ENCODE assay signal across 8 cellular contexts in the genomic region with DNA sequence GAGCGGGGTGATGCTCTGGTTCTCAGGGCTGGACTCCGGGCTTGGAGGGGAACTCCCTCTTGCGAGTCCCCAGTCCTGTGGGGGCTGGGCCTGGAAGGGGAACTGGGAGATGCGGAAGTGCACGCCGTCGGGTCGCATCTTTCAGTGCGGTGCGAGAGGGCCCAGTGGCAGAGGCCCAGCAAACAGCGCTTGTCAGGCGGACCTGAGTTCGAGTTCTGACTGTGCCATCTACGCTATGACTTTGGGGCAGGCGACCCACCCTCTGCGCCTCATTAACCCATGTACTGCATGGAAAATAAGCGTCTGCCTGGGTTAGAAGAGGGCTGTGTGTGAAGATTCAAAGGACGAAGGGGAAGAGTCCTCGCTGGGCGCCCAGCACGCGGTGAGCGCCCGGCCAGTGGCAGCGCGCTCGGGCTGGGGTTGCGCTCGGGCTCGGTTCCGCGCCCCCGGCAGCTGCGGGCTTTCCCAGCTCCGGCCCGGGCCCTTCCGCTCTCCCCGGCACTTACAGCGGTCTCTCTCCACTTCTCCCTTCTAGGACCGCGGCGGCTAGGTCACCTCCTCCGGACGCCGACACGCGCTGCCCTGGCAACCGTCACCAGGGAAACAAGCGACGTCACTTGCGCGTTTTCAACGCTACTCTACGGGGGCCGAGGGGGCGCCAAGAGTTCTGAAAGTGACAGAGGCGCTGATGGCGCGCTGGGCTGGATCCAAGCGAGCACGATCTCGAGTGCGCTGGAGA. TPM values are rescaled to one million over a fixed set of nuclear protein-coding genes. Genes with fewer than 3 reads are reported as not detected.
A peak's percentile ranks its signal among the peaks of the same experiment; 100 is the strongest.
DNase-seq lines count a peak whose midpoint lies in the region; ATAC-seq and TF ChIP-seq lines count a peak whose summit lies in the region.

A gene with protein sequence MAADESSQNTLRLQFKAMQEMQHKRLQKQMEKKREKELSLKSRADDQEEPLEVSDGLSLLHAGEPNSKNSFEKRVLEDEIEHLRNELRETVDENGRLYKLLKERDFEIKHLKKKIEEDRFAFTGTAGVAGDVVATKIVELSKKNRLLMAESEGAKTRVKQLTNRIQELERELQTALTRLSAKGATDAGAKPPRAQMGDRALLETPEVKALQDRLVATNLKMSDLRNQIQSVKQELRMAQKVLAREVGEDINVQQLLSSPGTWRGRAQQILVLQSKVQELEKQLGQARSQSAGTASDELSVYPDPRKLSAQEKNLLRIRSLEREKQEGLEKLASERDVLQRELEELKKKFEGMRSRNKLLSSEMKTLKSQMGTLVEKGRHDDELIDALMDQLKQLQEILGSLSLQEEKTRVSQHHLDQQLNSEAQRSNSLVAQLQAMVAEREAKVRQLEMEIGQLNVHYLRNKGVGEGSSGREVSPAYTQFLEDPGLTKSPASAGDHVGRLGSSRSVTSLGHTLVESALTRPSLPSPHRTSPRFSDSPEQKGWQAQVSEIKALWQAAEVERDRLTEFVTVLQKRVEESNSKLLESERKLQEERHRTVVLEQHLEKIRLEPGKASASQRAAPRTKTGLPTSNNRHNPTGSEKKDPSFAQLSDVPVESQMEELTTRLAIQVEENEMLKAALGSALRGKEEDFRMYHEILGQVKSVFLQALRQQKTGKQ (minus strand): TSS at position 584 of the 739 bp plus-strand sequence. CDS start 14,908 bp downstream, outside the sequence.

- H3K27ac ChIP-seq in CD8-positive, alpha-beta T cell (ENCODE audit: low read depth, low read length) = peak within 1 kb of the TSS; percentile 38
- H3K27ac ChIP-seq in OCI-LY1 (ENCODE audit: low read depth, low read length, poor library complexity, severe bottlenecking) (no peak within 1 kb of the TSS), esophagus muscularis mucosa (replicated peaks in 1 of 4) (peak within 1 kb of the TSS; percentile 74 to 84 (median 79))

- POLR2A ChIA-PET in CD8-positive, alpha-beta T cell (lab: Charles Lee) = no interaction called here

- no peaks in the 10 kb centered on the region for H3K9me2 ChIP-seq in OCI-LY1 (ENCODE audit: low read depth, low read length)

- H3K27me3 ChIP-seq in CD8-positive, alpha-beta T cell (ENCODE audit: insufficient read depth, low read length) = no peaks in the 10 kb centered on the region
- H3K27me3 ChIP-seq in OCI-LY1 (ENCODE audit: insufficient read depth, low read length) (no peaks in the 10 kb centered on the region), esophagus muscularis mucosa (no peaks in the 10 kb centered on the region), mucosa of stomach (ENCODE audit: control insufficient read depth, insufficient read depth, low read length) (no peaks in the 10 kb centered on the region)

- H3K27ac Mint-ChIP-seq in CD8-positive, alpha-beta T cell = peak within 1 kb of the TSS; percentile 80

- no peaks in the 10 kb centered on the region for H3K9me3 ChIP-seq in CD8-positive, alpha-beta T cell (ENCODE audit: low read length)
- H3K9me3 ChIP-seq in OCI-LY1 (ENCODE audit: low read length) (no peaks in the 10 kb centered on the region), esophagus muscularis mucosa (no peaks in the 10 kb centered on the region), mucosa of stomach (ENCODE audit: control insufficient read depth, low read length) (no peaks in the 10 kb centered on the region)

- H3K27me3 Mint-ChIP-seq in CD8-positive, alpha-beta T cell (ENCODE audit: low read depth) = no peaks in the 10 kb centered on the region

- peaks cover 4% of the 10 kb centered on the region for H3K36me3 Mint-ChIP-seq in CD8-positive, alpha-beta T cell

- TF ChIP-seq EP300 in esophagus muscularis mucosa (IDR thresholded peaks at IDR 0.05) = no peak

- H3K9ac ChIP-seq in OCI-LY1 (ENCODE audit: low read length) (peak within 1 kb of the TSS; percentile 67), mucosa of stomach (ENCODE audit: low read length) (peak within 1 kb of the TSS; percentile 47)

- H3K4me1 Mint-ChIP-seq in CD8-positive, alpha-beta T cell (ENCODE audit: low read depth) = peaks cover 12% of the 10 kb centered on the region

- H4K20me1 ChIP-seq in OCI-LY1 (ENCODE audit: insufficient read depth, low read length) = no peaks in the 10 kb centered on the region

- H3K36me3 ChIP-seq in CD8-positive, alpha-beta T cell (ENCODE audit: insufficient read depth, low read length) = no peaks in the 10 kb centered on the region
- H3K36me3 ChIP-seq in OCI-LY1 (ENCODE audit: insufficient read depth, low read length) = peaks cover 4% of the 10 kb centered on the region; the same call in 1 of the 2 replicates
- H3K36me3 ChIP-seq in esophagus muscularis mucosa = no peaks in the 10 kb centered on the region
- H3K36me3 ChIP-seq in mucosa of stomach (ENCODE audit: control insufficient read depth, insufficient read depth, low read length) = no peaks in the 10 kb centered on the region

- no peak for TF ChIP-seq POLR2A in esophagus muscularis mucosa (IDR thresholded peaks at IDR 0.05; ENCODE audit: low read depth)

- CTCF ChIA-PET in CD8-positive, alpha-beta T cell (lab: Charles Lee) = no interaction called here

- WGBS in esophagus muscularis mucosa = 9% methylated on average over 32 of the region's 63 CpGs

- no peaks in the 10 kb centered on the region for H3K79me2 ChIP-seq in OCI-LY1 (ENCODE audit: insufficient read depth, low read length)

- 0 out of 2 replicates have a peak within 1 kb of the TSS, but pooled peaks have one; percentile 78 for H2AFZ ChIP-seq in OCI-LY1 (ENCODE audit: low read length)

- no peaks in the 10 kb centered on the region for H3F3A ChIP-seq in OCI-LY1 (ENCODE audit: insufficient read depth, low read length)

- no peaks in the 10 kb centered on the region for H3K9me3 Mint-ChIP-seq in CD8-positive, alpha-beta T cell

- H3K4me3 ChIP-seq in CD8-positive, alpha-beta T cell (ENCODE audit: low read depth, low read length) = peak within 1 kb of the TSS; percentile 62
- H3K4me3 ChIP-seq in OCI-LY1 (ENCODE audit: low read depth, low read length, poor library complexity, severe bottlenecking) (peak within 1 kb of the TSS; percentile 63), esophagus muscularis mucosa (peak within 1 kb of the TSS; percentile 56 to 69 (median 60)), mucosa of stomach (ENCODE audit: low read length) (no peak within 1 kb of the TSS)

- intact Hi-C loops in CD8-positive, alpha-beta T cell (cut with DNase I, micrococcal nuclease) = loop anchor here (1.0 to 10.0 kb wide), 3 partner anchors 31 to 188 kb away; a partner anchor contains a TSS
- intact Hi-C loops in esophagus muscularis mucosa (cut with DNase I) = no loop called here

- peak within 1 kb of the TSS; percentile 83 for H3K4me2 ChIP-seq in OCI-LY1 (ENCODE audit: low read length)

- no peak for TF ChIP-seq CTCF in CD8-positive, alpha-beta T cell (IDR thresholded peaks at IDR 0.05)
- TF ChIP-seq CTCF in OCI-LY1 (IDR thresholded peaks at IDR 0.05; ENCODE audit: low read length) (no peak), esophagus muscularis mucosa (IDR thresholded peaks at IDR 0.05) (peak in 1 of 3 experiments; percentile 5)

- peaks cover 9% of the 10 kb centered on the region for H3K4me1 ChIP-seq in CD8-positive, alpha-beta T cell (ENCODE audit: insufficient read depth, low read length)
- H3K4me1 ChIP-seq in OCI-LY1 (ENCODE audit: insufficient read depth, low read length, severe bottlenecking) = peaks cover 14% of the 10 kb centered on the region
- H3K4me1 ChIP-seq in esophagus muscularis mucosa = peaks cover 12 to 29% (median 28%) of the 10 kb centered on the region in 4 donors
- no peaks in the 10 kb centered on the region for H3K4me1 ChIP-seq in mucosa of stomach (ENCODE audit: control insufficient read depth, insufficient read depth, low read length)

- peak within 1 kb of the TSS; percentile 91 for H3K4me3 Mint-ChIP-seq in CD8-positive, alpha-beta T cell

- peak; percentile 89 for ATAC-seq in CD8-positive, alpha-beta T cell
- ATAC-seq in GM19397 (IDR thresholded peaks at IDR 0.05; ENCODE audit: unreplicated experiment) (peak; percentile 99), HG03571 (IDR thresholded peaks at IDR 0.05; ENCODE audit: unreplicated experiment) (peak; percentile 98)

- DNase-seq in CD8-positive, alpha-beta T cell = peak; percentile 76 to 90 (median 86)
- DNase-seq in activated T-cell treated with anti-CD3 and anti-CD28 coated beads for 48 hours (ENCODE audit: low read depth) (peak; percentile 88), esophagus muscularis mucosa (ENCODE audit: extremely low spot score) (peak; percentile 98)
- peak; percentile 79 to 82 for DNase-seq in stimulated activated CD8-positive, alpha-beta memory T cell treated with anti-CD3 and anti-CD28 coated beads, Interleukin-4, amount 100 ng/mL, for 4 hours (ENCODE audit: low read depth in 2 of 2, low spot score in 1 of 2)

RNA-seq across cellular contexts. Expression of the gene that starts here (rescaled TPM):
- total RNA-seq in CD8-positive, alpha-beta T cell = under 1 TPM in 1 of 2 experiments, not detected in 1; 0.44 TPM
- 1 to 10 TPM; 1.2 to 5.3 (median 3.9) TPM for total RNA-seq in esophagus muscularis mucosa

Comparison
In these comparisons a context has a peak if more than half of its experiments do, and no peak if none do; other contexts are left out.
1. Peak in DNase-seq, ATAC-seq, H3K4me3 ChIP-seq and H3K27ac ChIP-seq in CD8-positive, alpha-beta T cell; RNA of the gene not detected or under 1 TPM.